29 cellular contexts compared by ENCODE assay signal in the genomic region with DNA sequence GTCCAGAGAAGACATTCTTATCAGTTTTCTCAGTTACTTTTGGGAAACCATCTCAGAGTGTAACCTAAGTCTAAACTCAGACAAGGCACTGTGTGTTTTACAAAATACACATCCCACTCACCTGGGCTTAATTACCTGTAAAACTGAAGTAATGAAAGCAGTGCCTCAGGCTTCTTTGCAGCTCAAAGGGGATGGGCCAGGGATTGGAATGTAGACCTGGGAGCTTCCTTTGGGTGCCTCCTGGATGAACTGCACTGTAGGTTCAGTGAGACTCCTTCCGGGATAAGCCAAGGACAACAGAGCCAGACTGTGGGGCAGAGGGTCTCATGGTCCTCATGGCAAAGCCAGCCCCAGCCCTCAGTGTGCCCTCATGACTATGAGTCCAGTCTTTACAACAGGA.
"Had no signal": no experiment of that assay in that cellular context is flagged by ENCODE, and none has a peak within 500 bp of the region (broad histone marks: within the 10 kb centered on the region; RNA-seq: fewer than 3 reads in every experiment).

No MANE protein-coding gene starts in this region.

- DNase-seq: activated CD4-positive, alpha-beta T cell treated with anti-CD3 and anti-CD28 coated beads for 4 hours; activated CD4-positive, alpha-beta T cell treated with anti-CD3 and anti-CD28 coated beads, Interleukin-2, amount 50 U/mL, for 4 hours; activated CD4-positive, CD25-positive, alpha-beta regulatory T cell; activated effector memory CD4-positive, alpha-beta T cell treated with Interleukin-2 at 50 U/mL for 16 hours; activated naive CD4-positive, alpha-beta T cell treated with anti-CD3 and anti-CD28 coated beads for 36 hours; activated naive CD8-positive, alpha-beta T cell treated with anti-CD3 and anti-CD28 coated beads for 36 hours; activated T-cell treated with anti-CD3 and anti-CD28 coated beads for 4 hours; adrenal gland; aorta; body of pancreas; cerebellar nuclear complex; cortex of kidney; effector memory CD8-positive, alpha-beta T cell; foreskin fibroblast; heart left ventricle; left ventricle myocardium inferior; naive B cell; ovary; right lobe of liver; stimulated activated CD4-positive, alpha-beta T cell treated with anti-CD3 and anti-CD28 coated beads, Interleukin-2, amount 100 ng/mL, for 48 hours; stimulated activated naive CD4-positive, alpha-beta T cell treated with Interleukin-2 at 50 U/mL for 16 hours; T-helper 1 cell; testis; upper lobe of left lung had no signal

- H3K36me3 ChIP-seq: adrenal gland, cardiac muscle cell, heart left ventricle, left ventricle myocardium inferior, ovary, right lobe of liver, upper lobe of left lung, vagina had no signal

- H3K4me3 ChIP-seq: adrenal gland, body of pancreas, cardiac muscle cell, heart left ventricle, left ventricle myocardium inferior, ovary, right lobe of liver, testis, upper lobe of left lung, vagina had no signal

- H3K27me3 Mint-ChIP-seq: activated naive CD8-positive, alpha-beta T cell treated with anti-CD3 and anti-CD28 coated beads for 36 hours; effector memory CD8-positive, alpha-beta T cell; naive B cell; progenitor cell of endocrine pancreas had no signal

- H3K27ac Mint-ChIP-seq: activated naive CD4-positive, alpha-beta T cell treated with anti-CD3 and anti-CD28 coated beads for 36 hours; activated naive CD8-positive, alpha-beta T cell treated with anti-CD3 and anti-CD28 coated beads for 36 hours; effector memory CD8-positive, alpha-beta T cell; progenitor cell of endocrine pancreas; T-helper 2 cell treated with Interferon-gamma antibody and Interleukin-4, amounts not matched to agents 5 μg/mL and 100 μg/mL, for 36 hours had no signal

- H3K4me3 Mint-ChIP-seq: activated naive CD4-positive, alpha-beta T cell treated with anti-CD3 and anti-CD28 coated beads for 36 hours; activated naive CD8-positive, alpha-beta T cell treated with anti-CD3 and anti-CD28 coated beads for 36 hours; effector memory CD8-positive, alpha-beta T cell; T-helper 2 cell treated with Interferon-gamma antibody and Interleukin-4, amounts not matched to agents 5 μg/mL and 100 μg/mL, for 36 hours had no signal

- H3K9me3 ChIP-seq: adrenal gland, body of pancreas, heart left ventricle, left ventricle myocardium inferior, ovary, right lobe of liver, testis, upper lobe of left lung, vagina had no signal

- H3K4me1 ChIP-seq: vagina had no signal

- H3K9me3 Mint-ChIP-seq: activated naive CD4-positive, alpha-beta T cell treated with anti-CD3 and anti-CD28 coated beads for 36 hours; activated naive CD8-positive, alpha-beta T cell treated with anti-CD3 and anti-CD28 coated beads for 36 hours; effector memory CD8-positive, alpha-beta T cell; naive B cell; T-helper 2 cell treated with Interferon-gamma antibody and Interleukin-4, amounts not matched to agents 5 μg/mL and 100 μg/mL, for 36 hours had no signal

- ATAC-seq: body of pancreas; effector memory CD8-positive, alpha-beta T cell; esophagus mucosa; heart left ventricle; right lobe of liver had no signal

- H3K27ac ChIP-seq: adrenal gland, body of pancreas, cardiac muscle cell, heart left ventricle, left ventricle myocardium inferior, ovary, right lobe of liver, testis, upper lobe of left lung, vagina had no signal

- H3K36me3 Mint-ChIP-seq: activated naive CD8-positive, alpha-beta T cell treated with anti-CD3 and anti-CD28 coated beads for 36 hours; naive B cell had no signal

- H3K27me3 ChIP-seq: adrenal gland, body of pancreas, cardiac muscle cell, heart left ventricle, ovary, right lobe of liver, testis, upper lobe of left lung, vagina had no signal
